ENCODE assay signal across 8 cellular contexts in the genomic region with DNA sequence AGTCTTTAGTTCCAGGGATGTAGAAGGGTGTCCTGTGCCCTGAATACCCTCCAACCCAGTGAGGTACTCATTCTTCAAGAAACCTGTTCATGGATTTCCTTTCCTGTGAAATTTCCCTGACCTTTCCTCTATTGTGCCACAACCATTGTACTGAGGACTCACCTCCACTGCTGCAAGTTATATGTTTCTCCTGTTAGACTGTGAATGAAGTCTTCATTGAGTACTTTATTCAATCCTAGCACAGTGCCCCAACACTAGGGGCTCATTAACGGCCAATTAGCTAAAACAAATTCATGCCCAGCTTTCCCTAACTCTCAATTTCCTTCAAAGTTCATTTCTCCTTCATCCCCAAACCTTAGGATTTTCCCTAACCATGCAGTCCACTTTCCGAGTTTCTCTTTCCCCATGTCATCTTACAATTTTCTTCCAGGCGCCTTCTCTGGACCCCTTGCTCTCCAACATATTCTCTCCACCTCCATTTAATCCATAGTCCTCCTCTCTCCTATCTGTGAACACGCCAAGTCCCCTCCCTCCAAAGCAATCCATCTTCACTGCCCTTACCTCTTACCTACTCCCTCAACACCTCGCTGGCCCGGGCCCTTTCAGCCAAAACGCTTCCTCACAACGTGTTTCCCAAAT. TPM values are rescaled to one million over a fixed set of nuclear protein-coding genes. Genes with fewer than 3 reads are reported as not detected.
DNase-seq lines count a peak whose midpoint lies in the region; ATAC-seq and TF ChIP-seq lines count a peak whose summit lies in the region.

No MANE protein-coding gene starts in this region.

- no peak for TF ChIP-seq POLR2A in GM18505 (IDR thresholded peaks at IDR 0.05; ENCODE audit: borderline replicate concordance, extremely low read depth, insufficient read depth, insufficient read length)

- DNase-seq in astrocyte of the spinal cord (ENCODE audit: low read depth, low spot score) (peak; percentile 6), lung (ENCODE audit: low spot score) (peak; percentile 32), HEK293T (ENCODE audit: extremely low spot score) (no peak), RPMI8226 (no peak)

- in situ Hi-C loops in astrocyte of the spinal cord (cut with HindIII; ENCODE audit: low sequenced_read_pairs) = no loop called here

- peaks cover 6 to 20% of the 10 kb centered on the region in 2 donors for H3K4me1 ChIP-seq in lung (ENCODE audit: control insufficient read depth in 2 of 2, insufficient read depth in 2 of 2, low read length in 2 of 2)

- 2 to 4% methylated on average over 8 of the region's 8 CpGs for WGBS in lung, 2 donors

- CTCF ChIA-PET in HEK293T (lab: Yijun Ruan, JAX) = interaction anchor here (1.7 kb wide), 1 partner anchor 26 kb away, joined by 3 read pairs; no protein-coding TSS in a partner anchor

- H3K9me3 ChIP-seq in lung (ENCODE audit: control insufficient read depth in 2 of 2, insufficient read depth in 1 of 2, low read length in 1 of 2) = no peaks in the 10 kb centered on the region

- no peak for TF ChIP-seq CTCF in 22Rv1 (IDR thresholded peaks at IDR 0.05)
- no peak for TF ChIP-seq CTCF in astrocyte of the spinal cord (IDR thresholded peaks at IDR 0.05; ENCODE audit: low read depth, low read length)
- no peak for TF ChIP-seq CTCF in lung (IDR thresholded peaks at IDR 0.05; ENCODE audit: control extremely low read depth, extremely low read depth)

- H3K27ac ChIP-seq in 22Rv1 = peak overlapping the region; percentile 96; the same call in 1 of the 2 replicates
- peak overlapping the region; percentile 43 to 97 for H3K27ac ChIP-seq in lung (ENCODE audit: low read depth in 1 of 2, low read length in 1 of 2)

- H3K4me3 ChIP-seq in astrocyte of the spinal cord (ENCODE audit: low read depth, low read length) = peak overlapping the region; percentile 94
- H3K4me3 ChIP-seq in lung = peak overlapping the region; percentile 87

- no peaks in the 10 kb centered on the region for H3K27me3 ChIP-seq in lung (ENCODE audit: control insufficient read depth, insufficient read depth)

- POLR2A ChIA-PET in HEK293T (lab: Yijun Ruan, JAX) = interaction anchor here (1.2 to 3.5 kb wide), 2 partner anchors 15 to 74 kb away, joined by 4 to 19 read pairs; no protein-coding TSS in a partner anchor

- no peaks in the 10 kb centered on the region for H3K36me3 ChIP-seq in lung (ENCODE audit: control insufficient read depth in 2 of 2, insufficient read depth in 2 of 2, low read length in 2 of 2)

- ATAC-seq in HG03354 (IDR thresholded peaks at IDR 0.05; ENCODE audit: poor library complexity, severe bottlenecking, unreplicated experiment) (peak; percentile 0), lung (ENCODE audit: insufficient read depth, low FRiP score) (no peak), GM18505 (IDR thresholded peaks at IDR 0.05; ENCODE audit: unreplicated experiment) (no peak)
- no peak for ATAC-seq in activated CD4-positive, CD25-positive, alpha-beta regulatory T cell treated with anti-CD3 and anti-CD28 coated beads, Interleukin-2, amount 50 U/mL, for 24 hours

TF ChIP-seq in HEK293T, 16 proteins besides CTCF, POLR2A, EP300 and RAD21:
- TF ChIP-seq FOXA1 (IDR thresholded peaks at IDR 0.05) = no peak
TF ChIP-seq in HEK293T: peak in this region for 0.

RNA-seq across cellular contexts. Expression of a gene that starts 1.3 kb away (rescaled TPM):
- total RNA-seq in lung = 100 to 1,000 TPM in 1 of 2 donors, 10 to 100 TPM in 1; 26.7 to 102 TPM
- 10 to 100 TPM in 1 of 2 donors, 1 to 10 TPM in 1; 9.5 to 10.8 TPM for polyA plus RNA-seq in lung

Comparison
In these comparisons a context has a peak if more than half of its experiments do, and no peak if none do; other contexts are left out.
1. DNase-seq: peak in astrocyte of the spinal cord (single experiment) and lung (single experiment); none in HEK293T (single experiment) and RPMI8226 (single experiment).